Comparison of ENCODE assay signal across 1 cellular context in genomic region chr7:150307904-150308303, GRCh38.
TF ChIP-seq lines count a peak whose summit lies in the region.

No MANE protein-coding gene starts in this region.

TF ChIP-seq in HCT116, 20 proteins besides CTCF, POLR2A, EP300 and RAD21 (continued from another document):
- TF ChIP-seq, protein P1, sequence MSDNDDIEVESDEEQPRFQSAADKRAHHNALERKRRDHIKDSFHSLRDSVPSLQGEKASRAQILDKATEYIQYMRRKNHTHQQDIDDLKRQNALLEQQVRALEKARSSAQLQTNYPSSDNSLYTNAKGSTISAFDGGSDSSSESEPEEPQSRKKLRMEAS (IDR thresholded peaks at IDR 0.05): no peak
- TF ChIP-seq EGR1 (IDR thresholded peaks at IDR 0.05; ENCODE audit: low read depth) (no peak), JUND (IDR thresholded peaks at IDR 0.05) (peak; percentile 61; the same call in 1 of the 2 replicates), CEBPB (IDR thresholded peaks at IDR 0.05; ENCODE audit: low read depth) (no peak)
